Comparison of ENCODE assay signal across 12 cellular contexts in the genomic region with DNA sequence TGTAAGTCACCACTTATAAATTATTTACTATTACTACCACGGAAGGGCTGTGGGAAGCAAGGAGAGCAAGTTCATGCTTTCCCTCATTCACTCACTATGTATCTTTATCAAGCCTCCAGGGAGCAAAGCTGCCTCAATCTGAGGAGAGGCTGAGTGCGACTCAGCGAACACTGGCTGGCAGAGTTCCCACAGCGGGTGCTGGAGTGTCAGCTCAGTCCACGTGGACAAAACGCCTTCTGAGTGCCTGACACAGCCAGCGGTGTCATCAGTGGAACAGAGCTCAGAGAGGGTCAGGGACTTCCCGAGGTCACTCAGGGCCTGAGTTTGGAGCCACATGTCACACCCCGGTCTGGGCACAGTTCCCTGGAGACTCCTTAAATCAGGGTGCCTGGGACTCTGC. TPM values are rescaled to one million over a fixed set of nuclear protein-coding genes. Genes with fewer than 3 reads are reported as not detected.
A peak's percentile ranks its signal among the peaks of the same experiment; 100 is the strongest.
DNase-seq lines count a peak whose midpoint lies in the region; ATAC-seq and TF ChIP-seq lines count a peak whose summit lies in the region.
"Had no signal": no experiment of that assay in that cellular context is flagged by ENCODE, and none has a peak within 500 bp of the region (broad histone marks: within the 10 kb centered on the region; RNA-seq: fewer than 3 reads in every experiment).

No MANE protein-coding gene starts in this region.

- no peak for ATAC-seq in HG03342 (IDR thresholded peaks at IDR 0.05; ENCODE audit: unreplicated experiment)

- intact Hi-C loops in head of caudate nucleus (cut with DNase I) = loop anchor here (5.0 to 10.0 kb wide), 2 partner anchors 912 to 1469 kb away; a partner anchor contains a TSS

- no peak for TF ChIP-seq CTCF in tibial nerve (IDR thresholded peaks at IDR 0.05)

- DNase-seq in DMS 273 (lab: John Stamatoyannopoulos, UW; ENCODE audit: unreplicated experiment) = peak; percentile 50
- no peak for DNase-seq in DMS 273 treated with DMSO at 0.1 percent for 48 hours (lab: John Stamatoyannopoulos, UW)
- peak; percentile 78 for DNase-seq in NCI-H69 (lab: John Stamatoyannopoulos, UW)
- peak in 36 of 42 donors; percentile 22 to 81 (median 59) for DNase-seq in head of caudate nucleus
- peak; percentile 68 for DNase-seq in retina
- no peak for DNase-seq in middle frontal gyrus (ENCODE audit: extremely low spot score, low spot score)
- no peak for DNase-seq in tibial nerve (ENCODE audit: low spot score in 2 of 2)
- DNase-seq: nephron progenitor cell; stimulated activated CD4-positive, alpha-beta T cell treated with anti-CD3 and anti-CD28 coated beads, Interleukin-4, amount 100 ng/mL, for 1 hour had no signal

- 13 to 25% methylated on average over 8 to 9 of the region's 9 CpGs for WGBS in tibial nerve, 2 donors

- peaks cover 0 to 3% of the 10 kb centered on the region in 2 donors for H3K27me3 ChIP-seq in tibial nerve
- H3K27me3 ChIP-seq: upper lobe of left lung had no signal

- TF ChIP-seq EP300 in tibial nerve (IDR thresholded peaks at IDR 0.05) = no peak

- no peak overlapping the region for H3K4me3 ChIP-seq in tibial nerve
- H3K4me3 ChIP-seq: upper lobe of left lung had no signal

- no peaks in the 10 kb centered on the region for H3K9me3 ChIP-seq in tibial nerve
- H3K9me3 ChIP-seq: upper lobe of left lung had no signal

- H3K4me1 ChIP-seq in tibial nerve = peaks cover 0 to 14% (median 0%) of the 10 kb centered on the region in 4 donors
- H3K4me1 ChIP-seq: upper lobe of left lung had no signal

- no peak overlapping the region for H3K27ac ChIP-seq in tibial nerve
- H3K27ac ChIP-seq: 22Rv1, upper lobe of left lung had no signal

- TF ChIP-seq POLR2A in tibial nerve (IDR thresholded peaks at IDR 0.05) = no peak

- no peaks in the 10 kb centered on the region for H3K36me3 ChIP-seq in tibial nerve
- H3K36me3 ChIP-seq: upper lobe of left lung had no signal

RNA-seq across cellular contexts. Expression of a gene that starts 16.9 kb away (rescaled TPM):
- not detected for total RNA-seq in tibial nerve

RNA-seq across cellular contexts. Expression of a gene that starts 51.0 kb away (rescaled TPM):
- 10 to 100 TPM; 21.1 to 67.8 (median 43.1) TPM for total RNA-seq in tibial nerve

Comparison
In these comparisons a context has a peak if more than half of its experiments do, and no peak if none do; other contexts are left out.
1. DNase-seq: peak in DMS 273 (single experiment), NCI-H69 (single experiment), head of caudate nucleus (36 of 42) and retina (single experiment); none in DMS 273 treated with DMSO at 0.1 percent for 48 hours (single experiment), middle frontal gyrus (single experiment) and tibial nerve (0 of 2).